ENCODE assay signal across 19 cellular contexts in genomic region chr12:123145211-123145610, GRCh38.
"Had no signal": no experiment of that assay in that cellular context is flagged by ENCODE, and none has a peak within 500 bp of the region (broad histone marks: within the 10 kb centered on the region; RNA-seq: fewer than 3 reads in every experiment).

No MANE protein-coding gene starts in this region.

- H3K4me3 ChIP-seq: colonic mucosa, esophagus squamous epithelium, lung, psoas muscle, thyroid gland, upper lobe of left lung, uterus had no signal

- H3K9me3 Mint-ChIP-seq: immature natural killer cell, naive B cell had no signal

- H3K4me3 Mint-ChIP-seq: immature natural killer cell had no signal

- DNase-seq: colonic mucosa; dermis blood vessel endothelial cell; esophagus squamous epithelium; foreskin fibroblast; immature natural killer cell; left cardiac atrium; left ventricle myocardium superior; mesenchymal stem cell; naive B cell; psoas muscle; retina; small intestine; stimulated activated CD4-positive, alpha-beta T cell treated with anti-CD3 and anti-CD28 coated beads, Interleukin-12 subunit alpha, Interleukin-12 subunit beta, amount 100 ng/mL, for 4 hours; stimulated activated naive CD4-positive, alpha-beta T cell; thyroid gland; upper lobe of left lung; uterus had no signal

- ATAC-seq: left cardiac atrium, left ventricle myocardium superior, psoas muscle had no signal

- H3K36me3 Mint-ChIP-seq: naive B cell had no signal

- H3K27me3 ChIP-seq: colonic mucosa, esophagus squamous epithelium, thyroid gland, upper lobe of left lung, uterus had no signal

- H3K27me3 Mint-ChIP-seq: naive B cell had no signal

- H3K36me3 ChIP-seq: colonic mucosa, esophagus squamous epithelium, neutrophil, thyroid gland, upper lobe of left lung, uterus had no signal

- H3K27ac ChIP-seq: colonic mucosa, neutrophil, psoas muscle, thyroid gland, uterus had no signal

- H3K9me3 ChIP-seq: colonic mucosa, esophagus squamous epithelium, neutrophil, psoas muscle, thyroid gland, upper lobe of left lung, uterus had no signal
